Comparison of ENCODE assay signal across 23 cellular contexts in genomic region chr18:23569299-23570063, GRCh38.
"Had no signal": no experiment of that assay in that cellular context is flagged by ENCODE, and none has a peak within 500 bp of the region (broad histone marks: within the 10 kb centered on the region; RNA-seq: fewer than 3 reads in every experiment).

No MANE protein-coding gene starts in this region.

- ATAC-seq: activated CD4-positive, alpha-beta T cell treated with anti-CD3 and anti-CD28 coated beads for 36 hours; activated T-cell treated with anti-CD3 and anti-CD28 coated beads, Interleukin-2, amount 50 U/mL, for 4 hours; gastroesophageal sphincter; left cardiac atrium; lower lobe of right lung; naive thymus-derived CD4-positive, alpha-beta T cell had no signal

- H3K27me3 ChIP-seq: breast epithelium, colonic mucosa, gastroesophageal sphincter, tibial artery had no signal

- H3K27ac Mint-ChIP-seq: activated CD4-positive, alpha-beta T cell treated with anti-CD3 and anti-CD28 coated beads for 36 hours; activated naive CD8-positive, alpha-beta T cell; activated T-helper 2 cell treated with anti-CD3 and anti-CD28 coated beads, Interferon-gamma antibody, Interleukin-2, Interleukin-4, amounts not matched to agents 10 μg/mL and 5 μg/mL and 100 μg/mL, durations not matched to agents 14 hours and 24 hours and 36 hours; endodermal cell; naive thymus-derived CD4-positive, alpha-beta T cell; stimulated activated naive CD8-positive, alpha-beta T cell treated with anti-CD3 and anti-CD28 coated beads, Interleukin-15, Interleukin-2, amounts not matched to agents 100 ng/mL and 50 ng/mL, for 24 hours had no signal

- H3K9me3 Mint-ChIP-seq: activated T-cell treated with anti-CD3 and anti-CD28 coated beads, Interleukin-2, amount 50 U/mL, for 4 hours; activated T-helper 2 cell treated with anti-CD3 and anti-CD28 coated beads, Interferon-gamma antibody, Interleukin-2, Interleukin-4, amounts not matched to agents 10 μg/mL and 5 μg/mL and 100 μg/mL, durations not matched to agents 14 hours and 24 hours and 36 hours; endodermal cell; stimulated activated naive CD8-positive, alpha-beta T cell treated with anti-CD3 and anti-CD28 coated beads, Interleukin-15, Interleukin-2, amounts not matched to agents 100 ng/mL and 50 ng/mL, for 24 hours had no signal

- H3K4me3 Mint-ChIP-seq: activated CD4-positive, alpha-beta T cell treated with anti-CD3 and anti-CD28 coated beads for 36 hours; activated naive CD8-positive, alpha-beta T cell; activated T-cell treated with anti-CD3 and anti-CD28 coated beads, Interleukin-2, amount 50 U/mL, for 4 hours; endodermal cell; naive thymus-derived CD4-positive, alpha-beta T cell; stimulated activated naive CD8-positive, alpha-beta T cell treated with anti-CD3 and anti-CD28 coated beads, Interleukin-15, Interleukin-2, amounts not matched to agents 100 ng/mL and 50 ng/mL, for 24 hours had no signal

- H3K27ac ChIP-seq: colonic mucosa, epithelial cell of prostate, gastroesophageal sphincter, lower lobe of right lung, tibial artery had no signal

- H3K4me1 ChIP-seq: colonic mucosa had no signal

- H3K27me3 Mint-ChIP-seq: activated CD4-positive, alpha-beta T cell treated with anti-CD3 and anti-CD28 coated beads for 36 hours; activated naive CD8-positive, alpha-beta T cell; naive thymus-derived CD4-positive, alpha-beta T cell; stimulated activated naive CD8-positive, alpha-beta T cell treated with anti-CD3 and anti-CD28 coated beads, Interleukin-15, Interleukin-2, amounts not matched to agents 100 ng/mL and 50 ng/mL, for 24 hours had no signal

- DNase-seq: activated CD4-positive, alpha-beta T cell treated with anti-CD3 and anti-CD28 coated beads for 36 hours; activated CD4-positive, alpha-beta T cell treated with anti-CD3 and anti-CD28 coated beads, Interleukin-2, amount 50 U/mL, for 4 hours; activated CD8-positive, alpha-beta memory T cell treated with anti-CD3 and anti-CD28 coated beads for 24 hours; activated CD8-positive, alpha-beta memory T cell treated with anti-CD3 and anti-CD28 coated beads, Interleukin-2, amount 50 U/mL, for 48 hours; activated naive CD4-positive, alpha-beta T cell; activated T-cell treated with anti-CD3 and anti-CD28 coated beads, Interleukin-2, amount 50 U/mL, for 4 hours; colonic mucosa; endodermal cell; head of caudate nucleus; islet precursor cell; left cardiac atrium; lower lobe of right lung; naive thymus-derived CD4-positive, alpha-beta T cell; retina; stimulated activated CD4-positive, alpha-beta T cell treated with anti-CD3 and anti-CD28 coated beads, Interleukin-4, amount 100 ng/mL, for 24 hours; substantia nigra; tibial artery had no signal

- H3K4me3 ChIP-seq: breast epithelium, colonic mucosa, gastroesophageal sphincter, lower lobe of right lung, tibial artery had no signal

- H3K9me3 ChIP-seq: breast epithelium, colonic mucosa, gastroesophageal sphincter, lower lobe of right lung, tibial artery had no signal

- H3K36me3 ChIP-seq: breast epithelium had no signal
